In genomic region chr12:21502164-21502496, GRCh38 we compare ENCODE assay signal across 8 cellular contexts. TPM values are rescaled to one million over a fixed set of nuclear protein-coding genes. Genes with fewer than 3 reads are reported as not detected.
DNase-seq lines count a peak whose midpoint lies in the region; TF ChIP-seq lines count a peak whose summit lies in the region.

No MANE protein-coding gene starts in this region.

- peaks cover 19% of the 10 kb centered on the region for H3K36me3 ChIP-seq in HUES48 (ENCODE audit: control insufficient read depth, insufficient read depth, low read length)

- peaks cover 30% of the 10 kb centered on the region for H3K36me3 Mint-ChIP-seq in activated CD4-positive, alpha-beta memory T cell treated with anti-CD3 and anti-CD28 coated beads, Interleukin-2, amount 10 ng/mL, durations not matched to agents 7 days and 5 days (ENCODE audit: low read depth)

- H3K4me3 ChIP-seq in HUES48 (ENCODE audit: low read depth, low read length) = peak overlapping the region; percentile 81
- H3K4me3 ChIP-seq in fibroblast of villous mesenchyme (ENCODE audit: low read depth, low read length) = peak overlapping the region; percentile 99
- H3K4me3 ChIP-seq in retinal pigment epithelial cell (ENCODE audit: low read length) = peak overlapping the region; percentile 77

- peaks cover 56% of the 10 kb centered on the region for H3K4me1 Mint-ChIP-seq in activated CD4-positive, alpha-beta memory T cell treated with anti-CD3 and anti-CD28 coated beads, Interleukin-2, amount 10 ng/mL, durations not matched to agents 7 days and 5 days

- no peak overlapping the region for H3K4me3 Mint-ChIP-seq in activated CD4-positive, alpha-beta memory T cell treated with anti-CD3 and anti-CD28 coated beads, Interleukin-2, amount 10 ng/mL, durations not matched to agents 7 days and 5 days

- no peaks in the 10 kb centered on the region for H3K9me3 Mint-ChIP-seq in activated CD4-positive, alpha-beta memory T cell treated with anti-CD3 and anti-CD28 coated beads, Interleukin-2, amount 10 ng/mL, durations not matched to agents 7 days and 5 days

- peak overlapping the region; percentile 84 for H3K9ac ChIP-seq in HUES48 (ENCODE audit: low read depth, low read length)

- POLR2A ChIA-PET in activated CD4-positive, alpha-beta memory T cell treated with anti-CD3 and anti-CD28 coated beads, Interleukin-2, amount 10 ng/mL, durations not matched to agents 7 days and 5 days (lab: Charles Lee) = interaction anchor here (0.7 to 3.8 kb wide), 30 partner anchors 9 to 1042 kb away, joined by 3 to 73 read pairs (median 6); partner anchors contain the start of genes C2CD5, LDHB, PYROXD1 and SPX

- H3K27me3 Mint-ChIP-seq in activated CD4-positive, alpha-beta memory T cell treated with anti-CD3 and anti-CD28 coated beads, Interleukin-2, amount 10 ng/mL, durations not matched to agents 7 days and 5 days = no peaks in the 10 kb centered on the region

- peaks cover 9% of the 10 kb centered on the region for H3K4me1 ChIP-seq in HUES48 (ENCODE audit: control insufficient read depth, insufficient read depth, low read length)

- no peak for TF ChIP-seq CTCF in fibroblast of villous mesenchyme (IDR thresholded peaks at IDR 0.05; ENCODE audit: insufficient read depth, low read depth, low read length)
- TF ChIP-seq CTCF in retinal pigment epithelial cell (conservative IDR thresholded peaks at IDR 0.05; ENCODE audit: low read depth, low read length) = no peak

- CTCF ChIA-PET in activated CD4-positive, alpha-beta memory T cell treated with anti-CD3 and anti-CD28 coated beads, Interleukin-2, amount 10 ng/mL, durations not matched to agents 7 days and 5 days (lab: Charles Lee) = interaction anchor here (0.5 to 2.4 kb wide), 7 partner anchors 9 to 196 kb away, joined by 3 to 11 read pairs (median 3); partner anchors contain the start of gene LDHB

- no peaks in the 10 kb centered on the region for H3K27me3 ChIP-seq in HUES48 (ENCODE audit: control insufficient read depth, insufficient read depth, low read length)

- peak; percentile 78 for DNase-seq in activated effector memory CD4-positive, alpha-beta T cell treated with anti-CD3 and anti-CD28 coated beads, Interleukin-2, amount 50 U/mL, for 16 hours
- DNase-seq in activated effector memory CD4-positive, alpha-beta T cell treated with Interleukin-2 at 50 U/mL for 16 hours = no peak
- DNase-seq in activated CD4-positive, alpha-beta memory T cell treated with anti-CD3 and anti-CD28 coated beads, Interleukin-2, amount 10 ng/mL, durations not matched to agents 7 days and 5 days = peak; percentile 39
- DNase-seq in fibroblast of villous mesenchyme (ENCODE audit: low read depth) = peak; percentile 52
- DNase-seq in retinal pigment epithelial cell (ENCODE audit: low read depth) = no peak
- no peak for DNase-seq in NCI-H1436 (lab: John Stamatoyannopoulos, UW)
- DNase-seq in GF-D8 (lab: John Stamatoyannopoulos, UW) = no peak

- peak overlapping the region; percentile 89 for H3K27ac ChIP-seq in HUES48 (ENCODE audit: low read depth, low read length)

- no peak overlapping the region for H3K27ac Mint-ChIP-seq in activated CD4-positive, alpha-beta memory T cell treated with anti-CD3 and anti-CD28 coated beads, Interleukin-2, amount 10 ng/mL, durations not matched to agents 7 days and 5 days

- H3K9me3 ChIP-seq in HUES48 (ENCODE audit: control insufficient read depth, insufficient read depth, low read length) = no peaks in the 10 kb centered on the region

RNA-seq across cellular contexts. Expression of gene GOLT1B, which starts 0.5 kb away (rescaled TPM):
- total RNA-seq in activated CD4-positive, alpha-beta memory T cell treated with anti-CD3 and anti-CD28 coated beads, Interleukin-2, amount 10 ng/mL, durations not matched to agents 7 days and 5 days = 10 to 100 TPM; 44.1 to 57.5 TPM
- 59.3 and 99.3 TPM in 2 replicates for total RNA-seq in fibroblast of villous mesenchyme

RNA-seq across cellular contexts. Expression of gene RECQL, which starts 0.7 kb away (rescaled TPM):
- 100 to 1,000 TPM in 1 of 2 experiments, 10 to 100 TPM in 1; 87.6 to 100 TPM for total RNA-seq in activated CD4-positive, alpha-beta memory T cell treated with anti-CD3 and anti-CD28 coated beads, Interleukin-2, amount 10 ng/mL, durations not matched to agents 7 days and 5 days
- 68.6 and 95.9 TPM in 2 replicates for total RNA-seq in fibroblast of villous mesenchyme

RNA-seq across cellular contexts. Expression of gene SPX, which starts 24.0 kb away (rescaled TPM):
- total RNA-seq in activated CD4-positive, alpha-beta memory T cell treated with anti-CD3 and anti-CD28 coated beads, Interleukin-2, amount 10 ng/mL, durations not matched to agents 7 days and 5 days = 1 to 10 TPM in 1 of 2 experiments, under 1 TPM in 1; 0.88 to 1.1 TPM
- under 0.01 and 0.86 TPM in 2 replicates for total RNA-seq in fibroblast of villous mesenchyme

Comparison
In these comparisons a context has a peak if more than half of its experiments do, and no peak if none do; other contexts are left out.
1. DNase-seq: peak in activated effector memory CD4-positive, alpha-beta T cell treated with anti-CD3 and anti-CD28 coated beads, Interleukin-2, amount 50 U/mL, for 16 hours (single experiment), activated CD4-positive, alpha-beta memory T cell treated with anti-CD3 and anti-CD28 coated beads, Interleukin-2, amount 10 ng/mL, durations not matched to agents 7 days and 5 days (single experiment) and fibroblast of villous mesenchyme (single experiment); none in activated effector memory CD4-positive, alpha-beta T cell treated with Interleukin-2 at 50 U/mL for 16 hours (single experiment), retinal pigment epithelial cell (single experiment), NCI-H1436 (single experiment) and GF-D8 (single experiment).
2. Peak in every context shown above with its lines, with median percentiles within 50 percentile points of each other: H3K4me3 ChIP-seq.